In the genomic region with DNA sequence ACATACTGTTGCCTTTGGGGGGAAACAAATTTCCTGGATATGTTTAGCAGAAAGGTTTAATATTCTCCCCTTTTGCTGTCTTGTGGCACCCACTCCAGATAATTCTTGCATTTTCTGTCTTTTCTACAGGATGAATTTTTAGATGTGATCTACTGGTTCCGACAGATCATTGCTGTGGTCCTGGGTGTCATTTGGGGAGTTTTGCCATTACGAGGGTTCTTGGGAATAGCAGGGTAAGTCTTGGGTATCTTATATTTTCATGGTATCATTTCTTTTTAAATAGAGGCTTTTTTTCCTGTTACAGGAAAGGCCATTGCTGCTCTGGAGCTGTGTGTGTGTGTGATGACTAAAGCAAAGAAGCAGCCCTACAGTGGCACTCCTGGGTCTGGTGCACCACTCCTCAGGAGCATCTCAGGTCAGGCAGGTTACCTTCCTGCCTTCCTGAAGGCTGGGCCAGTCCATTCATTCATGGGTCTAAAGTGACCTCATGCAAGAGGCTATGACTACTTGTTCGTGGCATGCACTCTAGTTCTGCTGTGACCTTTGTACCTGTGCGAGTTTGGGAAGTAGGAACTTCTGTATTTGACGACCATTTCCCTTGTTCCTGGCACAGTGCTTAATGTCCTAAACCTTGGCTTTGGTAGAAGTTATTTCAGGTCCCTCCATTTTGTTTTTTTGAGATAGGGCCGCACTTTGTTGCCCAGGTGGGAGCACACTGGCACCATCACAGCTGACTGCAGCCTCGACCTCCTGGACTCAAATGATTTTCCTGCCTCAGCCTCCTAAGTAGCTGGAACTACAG, we compare ENCODE assay signal across 10 cellular contexts. TPM values are rescaled to one million over a fixed set of nuclear protein-coding genes. Genes with fewer than 3 reads are reported as not detected.
A peak's percentile ranks its signal among the peaks of the same experiment; 100 is the strongest.
DNase-seq lines count a peak whose midpoint lies in the region; ATAC-seq and TF ChIP-seq lines count a peak whose summit lies in the region.
"Had no signal": no experiment of that assay in that cellular context is flagged by ENCODE, and none has a peak within 500 bp of the region (broad histone marks: within the 10 kb centered on the region; RNA-seq: fewer than 3 reads in every experiment).

No MANE protein-coding gene starts in this region.

- H3K27ac ChIP-seq in CD4-positive, CD25-positive, alpha-beta regulatory T cell (ENCODE audit: insufficient read depth, low read length, poor library complexity, severe bottlenecking) = peak overlapping the region; percentile 95
- peak overlapping the region; percentile 91 for H3K27ac ChIP-seq in naive thymus-derived CD4-positive, alpha-beta T cell (ENCODE audit: low read depth, low read length)
- H3K27ac ChIP-seq: right atrium auricular region, testis had no signal

- H3K9me3 Mint-ChIP-seq in CD4-positive, CD25-positive, alpha-beta regulatory T cell = no peaks in the 10 kb centered on the region
- H3K9me3 Mint-ChIP-seq in naive thymus-derived CD4-positive, alpha-beta T cell = peaks cover 0 to 4% (median 0%) of the 10 kb centered on the region in 11 donors

- TF ChIP-seq POLR2A in GM18505 (IDR thresholded peaks at IDR 0.05; ENCODE audit: borderline replicate concordance, extremely low read depth, insufficient read depth, insufficient read length) = no peak

- H3K4me1 ChIP-seq in CD4-positive, CD25-positive, alpha-beta regulatory T cell (ENCODE audit: control insufficient read depth, insufficient read depth, low read length, poor library complexity, severe bottlenecking) = peaks cover 26% of the 10 kb centered on the region
- H3K4me1 ChIP-seq in adipocyte (ENCODE audit: control insufficient read depth, insufficient read depth, low read length) = peaks cover 14% of the 10 kb centered on the region
- peaks cover 16 to 20% of the 10 kb centered on the region in 2 donors for H3K4me1 ChIP-seq in naive thymus-derived CD4-positive, alpha-beta T cell (ENCODE audit: control insufficient read depth in 2 of 2, insufficient read depth in 2 of 2, low read length in 2 of 2)

- no peaks in the 10 kb centered on the region for H3K27me3 ChIP-seq in CD4-positive, CD25-positive, alpha-beta regulatory T cell (ENCODE audit: control insufficient read depth, insufficient read depth, low read length)
- H3K27me3 ChIP-seq in adipocyte (replicated peaks; ENCODE audit: control insufficient read depth, insufficient read depth, low read length) = no peaks in the 10 kb centered on the region
- H3K27me3 ChIP-seq in naive thymus-derived CD4-positive, alpha-beta T cell (ENCODE audit: control insufficient read depth in 2 of 2, insufficient read depth in 2 of 2, low read length in 2 of 2) = no peaks in the 10 kb centered on the region
- H3K27me3 ChIP-seq: right atrium auricular region, testis had no signal

- DNase-seq in CD4-positive, CD25-positive, alpha-beta regulatory T cell = no peak
- DNase-seq in HuH-7.5 (ENCODE audit: low spot score) (peak; percentile 48), adipocyte (ENCODE audit: low read depth) (no peak), anterior cingulate cortex (lab: John Stamatoyannopoulos, UW) (no peak), CD1c-positive myeloid dendritic cell (ENCODE audit: extremely low spot score) (no peak), 8988T (no peak)
- no peak for DNase-seq in naive thymus-derived CD4-positive, alpha-beta T cell
- DNase-seq: testis had no signal

- peaks cover 44% of the 10 kb centered on the region for H3K36me3 ChIP-seq in CD4-positive, CD25-positive, alpha-beta regulatory T cell (ENCODE audit: control insufficient read depth, insufficient read depth, low read length)
- peaks cover 51% of the 10 kb centered on the region for H3K36me3 ChIP-seq in adipocyte (ENCODE audit: control insufficient read depth, insufficient read depth, low read length, severe bottlenecking)
- H3K36me3 ChIP-seq in naive thymus-derived CD4-positive, alpha-beta T cell (ENCODE audit: control insufficient read depth in 2 of 3, insufficient read depth in 3 of 3, low read length in 3 of 3) = peaks cover 10 to 54% (median 10%) of the 10 kb centered on the region in 3 experiments

- H3K4me1 Mint-ChIP-seq in CD4-positive, CD25-positive, alpha-beta regulatory T cell = peaks cover 11 to 40% (median 19%) of the 10 kb centered on the region in 4 donors
- H3K4me1 Mint-ChIP-seq in naive thymus-derived CD4-positive, alpha-beta T cell = peaks cover 17 to 43% (median 25%) of the 10 kb centered on the region in 7 donors

- CTCF ChIA-PET in naive thymus-derived CD4-positive, alpha-beta T cell (lab: Charles Lee) = no interaction called here

- H3K27ac Mint-ChIP-seq in CD4-positive, CD25-positive, alpha-beta regulatory T cell = peak overlapping the region in 2 of 3 donors; percentile 97 to 99
- peak overlapping the region; percentile 34 to 99 (median 78) for H3K27ac Mint-ChIP-seq in naive thymus-derived CD4-positive, alpha-beta T cell

- POLR2A ChIA-PET in naive thymus-derived CD4-positive, alpha-beta T cell (lab: Charles Lee) = interaction anchor here (1.3 to 5.7 kb wide), 3 partner anchors 14 to 371 kb away, joined by 3 to 84 read pairs (median 4); no protein-coding TSS in a partner anchor

- H3K36me3 Mint-ChIP-seq in CD4-positive, CD25-positive, alpha-beta regulatory T cell = peaks cover 11% of the 10 kb centered on the region
- peaks cover 0 to 22% (median 4%) of the 10 kb centered on the region in 5 donors for H3K36me3 Mint-ChIP-seq in naive thymus-derived CD4-positive, alpha-beta T cell

- peaks cover 12% of the 10 kb centered on the region for H3K27me3 Mint-ChIP-seq in CD4-positive, CD25-positive, alpha-beta regulatory T cell
- H3K27me3 Mint-ChIP-seq in naive thymus-derived CD4-positive, alpha-beta T cell = peaks cover 0 to 3% (median 0%) of the 10 kb centered on the region in 5 donors

- H3K9ac ChIP-seq in adipocyte (ENCODE audit: low read length) = peak overlapping the region; percentile 97

- peak overlapping the region; percentile 95 to 100 (median 96) for H3K4me3 Mint-ChIP-seq in CD4-positive, CD25-positive, alpha-beta regulatory T cell
- H3K4me3 Mint-ChIP-seq in naive thymus-derived CD4-positive, alpha-beta T cell = peak overlapping the region; percentile 62 to 99 (median 96)

- H3K4me3 ChIP-seq in CD4-positive, CD25-positive, alpha-beta regulatory T cell (ENCODE audit: low read depth, low read length) = no peak overlapping the region
- H3K4me3 ChIP-seq in adipocyte (ENCODE audit: low read length) = peak overlapping the region; percentile 96
- no peak overlapping the region for H3K4me3 ChIP-seq in naive thymus-derived CD4-positive, alpha-beta T cell (ENCODE audit: low read length)
- H3K4me3 ChIP-seq: testis had no signal

- intact Hi-C loops in naive thymus-derived CD4-positive, alpha-beta T cell (cut with micrococcal nuclease) = loop anchor here in 1 of 2 donors (5.0 kb wide), 1 partner anchor 920 kb away; a partner anchor contains a TSS

- no peaks in the 10 kb centered on the region for H3K9me3 ChIP-seq in CD4-positive, CD25-positive, alpha-beta regulatory T cell (ENCODE audit: control insufficient read depth in 2 of 2, low read length in 2 of 2)
- H3K9me3 ChIP-seq in adipocyte (ENCODE audit: control insufficient read depth, low read length) = no peaks in the 10 kb centered on the region
- no peaks in the 10 kb centered on the region for H3K9me3 ChIP-seq in naive thymus-derived CD4-positive, alpha-beta T cell (ENCODE audit: control insufficient read depth in 2 of 3, low read length in 3 of 3)
- H3K9me3 ChIP-seq: right atrium auricular region, testis had no signal

- ATAC-seq in CD4-positive, CD25-positive, alpha-beta regulatory T cell (ENCODE audit: low read depth in 2 of 2) = no peak
- ATAC-seq in naive thymus-derived CD4-positive, alpha-beta T cell = no peak
- no peak for ATAC-seq in GM18505 (IDR thresholded peaks at IDR 0.05; ENCODE audit: unreplicated experiment)

RNA-seq across cellular contexts. Expression of a gene that starts 2.2 kb away (rescaled TPM):
- 75.8 TPM for total RNA-seq in CD4-positive, CD25-positive, alpha-beta regulatory T cell
- 100 to 1,000 TPM; 199 to 248 (median 214) TPM for polyA plus RNA-seq in CD4-positive, CD25-positive, alpha-beta regulatory T cell
- 100 to 1,000 TPM in 1 of 5 experiments, 10 to 100 TPM in 4; 47.9 to 100 (median 53.1) TPM for total RNA-seq in naive thymus-derived CD4-positive, alpha-beta T cell
- polyA plus RNA-seq in naive thymus-derived CD4-positive, alpha-beta T cell = 100 to 1,000 TPM; 104 to 153 TPM

RNA-seq across cellular contexts. Expression of a gene that starts 34.4 kb away (rescaled TPM):
- total RNA-seq in CD4-positive, CD25-positive, alpha-beta regulatory T cell = 38.9 TPM
- 10 to 100 TPM; 19.4 to 27.7 (median 24.1) TPM for polyA plus RNA-seq in CD4-positive, CD25-positive, alpha-beta regulatory T cell
- total RNA-seq in naive thymus-derived CD4-positive, alpha-beta T cell = 10 to 100 TPM; 35.6 to 44.3 (median 40.7) TPM
- 10 to 100 TPM; 32.1 to 37.7 TPM for polyA plus RNA-seq in naive thymus-derived CD4-positive, alpha-beta T cell

RNA-seq across cellular contexts. Expression of a gene that starts 38.2 kb away (rescaled TPM):
- total RNA-seq in CD4-positive, CD25-positive, alpha-beta regulatory T cell = 39.4 TPM
- polyA plus RNA-seq in CD4-positive, CD25-positive, alpha-beta regulatory T cell = 10 to 100 TPM; 11.9 to 17.0 (median 14.7) TPM
- 10 to 100 TPM; 28.3 to 80.7 (median 29.7) TPM for total RNA-seq in naive thymus-derived CD4-positive, alpha-beta T cell
- 10 to 100 TPM; 11.0 to 13.7 TPM for polyA plus RNA-seq in naive thymus-derived CD4-positive, alpha-beta T cell
